Comparison of ENCODE assay signal across 20 cellular contexts in genomic region chr6:36125575-36125974, GRCh38. TPM values are rescaled to one million over a fixed set of nuclear protein-coding genes. Genes with fewer than 3 reads are reported as not detected.
DNase-seq lines count a peak whose midpoint lies in the region; ATAC-seq, FAIRE-seq and TF ChIP-seq lines count a peak whose summit lies in the region.
"Had no signal": no experiment of that assay in that cellular context is flagged by ENCODE, and none has a peak within 500 bp of the region (broad histone marks: within the 10 kb centered on the region; RNA-seq: fewer than 3 reads in every experiment).

No MANE protein-coding gene starts in this region.

- no peaks in the 10 kb centered on the region for H3K9me3 Mint-ChIP-seq in CD8-positive, alpha-beta T cell
- no peaks in the 10 kb centered on the region for H3K9me3 Mint-ChIP-seq in effector memory CD8-positive, alpha-beta T cell
- no peaks in the 10 kb centered on the region for H3K9me3 Mint-ChIP-seq in natural killer cell

- H3K4me3 ChIP-seq in BLaER1 treated with 17β-estradiol and CSF1 and Interleukin-3, amounts not matched to agents 10 nM and 100 nM, result no peak overlapping the region
- no peak overlapping the region for H3K4me3 ChIP-seq in CD8-positive, alpha-beta T cell (ENCODE audit: low read depth, low read length)
- H3K4me3 ChIP-seq in esophagus muscularis mucosa, result no peak overlapping the region
- H3K4me3 ChIP-seq in foreskin fibroblast (ENCODE audit: low read depth in 1 of 2, low read length in 2 of 2), result no peak overlapping the region
- H3K4me3 ChIP-seq: GM23338 had no signal

- no peaks in the 10 kb centered on the region for H4K20me1 ChIP-seq in BLaER1 treated with 17β-estradiol and CSF1 and Interleukin-3, amounts not matched to agents 10 nM and 100 nM

- 77% methylated on average over 7 of the region's 8 CpGs for WGBS in esophagus muscularis mucosa

- no peak for TF ChIP-seq CTCF in CD8-positive, alpha-beta T cell (IDR thresholded peaks at IDR 0.05)
- no peak for TF ChIP-seq CTCF in natural killer cell (IDR thresholded peaks at IDR 0.05)
- TF ChIP-seq CTCF in esophagus muscularis mucosa (IDR thresholded peaks at IDR 0.05), result no peak
- TF ChIP-seq CTCF in foreskin fibroblast (IDR thresholded peaks at IDR 0.05; ENCODE audit: low read depth, low read length), result no peak
- TF ChIP-seq CTCF in D721Med (IDR thresholded peaks at IDR 0.05; ENCODE audit: insufficient read depth, missing control alignments), result no peak

- TF ChIP-seq POLR2A in erythroblast (IDR thresholded peaks at IDR 0.05; ENCODE audit: low read length) (no peak), esophagus muscularis mucosa (IDR thresholded peaks at IDR 0.05; ENCODE audit: low read depth) (no peak)

- ATAC-seq in CD8-positive, alpha-beta T cell, result no peak
- ATAC-seq in effector memory CD8-positive, alpha-beta T cell (replicated peaks), result no peak
- ATAC-seq in natural killer cell, result no peak
- ATAC-seq: GM23338 had no signal

- no peaks in the 10 kb centered on the region for H3K36me3 ChIP-seq in BLaER1 treated with 17β-estradiol and CSF1 and Interleukin-3, amounts not matched to agents 10 nM and 100 nM
- no peaks in the 10 kb centered on the region for H3K36me3 ChIP-seq in CD8-positive, alpha-beta T cell (ENCODE audit: insufficient read depth, low read length)
- H3K36me3 ChIP-seq in esophagus muscularis mucosa, result no peaks in the 10 kb centered on the region

- peaks cover 88 to 94% (median 92%) of the 10 kb centered on the region in 10 experiments for H3K4me1 ChIP-seq in BLaER1 treated with 17β-estradiol and CSF1 and Interleukin-3, amounts not matched to agents 10 nM and 100 nM
- peaks cover 71% of the 10 kb centered on the region for H3K4me1 ChIP-seq in CD8-positive, alpha-beta T cell (ENCODE audit: insufficient read depth, low read length)
- H3K4me1 ChIP-seq in esophagus muscularis mucosa, result peaks cover 22 to 36% (median 36%) of the 10 kb centered on the region in 4 donors

- no peak for TF ChIP-seq EP300 in esophagus muscularis mucosa (IDR thresholded peaks at IDR 0.05)

- H3K9ac ChIP-seq in BLaER1 treated with 17β-estradiol and CSF1 and Interleukin-3, amounts not matched to agents 10 nM and 100 nM, result peak overlapping the region in 1 of 11 experiments; percentile 73; a peak in 1 of 22 replicates
- H3K9ac ChIP-seq: KMS-11, SK-N-SH had no signal

- H3K27me3 Mint-ChIP-seq in CD8-positive, alpha-beta T cell (ENCODE audit: low read depth), result no peaks in the 10 kb centered on the region
- H3K27me3 Mint-ChIP-seq in effector memory CD8-positive, alpha-beta T cell, result no peaks in the 10 kb centered on the region
- no peaks in the 10 kb centered on the region for H3K27me3 Mint-ChIP-seq in natural killer cell (ENCODE audit: low read depth in 2 of 2)

- intact Hi-C loops in CD8-positive, alpha-beta T cell (cut with DNase I, micrococcal nuclease), result loop anchor here (5.0 to 10.0 kb wide), 2 partner anchors 317 to 469 kb away; partner anchors contain the start of genes SRSF3 (in 2 of the 2), KCTD20 (in 1 of the 2) and PXT1 (in 1 of the 2)
- intact Hi-C loops in natural killer cell (cut with micrococcal nuclease) (no loop called here), esophagus muscularis mucosa (cut with DNase I) (loop anchor here (10.0 kb wide), 1 partner anchor 229 kb away; no protein-coding TSS in a partner anchor)

- no peaks in the 10 kb centered on the region for H3K9me3 ChIP-seq in BLaER1 treated with 17β-estradiol and CSF1 and Interleukin-3, amounts not matched to agents 10 nM and 100 nM (replicated peaks in 1 of 11)
- H3K9me3 ChIP-seq in CD8-positive, alpha-beta T cell (ENCODE audit: low read length), result no peaks in the 10 kb centered on the region
- H3K9me3 ChIP-seq in esophagus muscularis mucosa, result no peaks in the 10 kb centered on the region
- H3K9me3 ChIP-seq: SK-N-SH had no signal

- H3K4me2 ChIP-seq in BLaER1 treated with 17β-estradiol and CSF1 and Interleukin-3, amounts not matched to agents 10 nM and 100 nM, result peak overlapping the region in 7 of 11 experiments; percentile 34 to 100 (median 91); a peak in 10 of 22 replicates
- H3K4me2 ChIP-seq: GM23338, KMS-11, SK-N-SH had no signal

- peak overlapping the region in 7 of 11 experiments; percentile 9 to 88 (median 76); a peak in 7 of 22 replicates for H3K27ac ChIP-seq in BLaER1 treated with 17β-estradiol and CSF1 and Interleukin-3, amounts not matched to agents 10 nM and 100 nM
- H3K27ac ChIP-seq in CD8-positive, alpha-beta T cell (ENCODE audit: low read depth, low read length), result no peak overlapping the region
- H3K27ac ChIP-seq in esophagus muscularis mucosa (replicated peaks in 1 of 4), result no peak overlapping the region
- H3K27ac ChIP-seq: KMS-11 had no signal

- no peaks in the 10 kb centered on the region for H3K27me3 ChIP-seq in BLaER1 treated with 17β-estradiol and CSF1 and Interleukin-3, amounts not matched to agents 10 nM and 100 nM
- no peaks in the 10 kb centered on the region for H3K27me3 ChIP-seq in CD8-positive, alpha-beta T cell (ENCODE audit: insufficient read depth, low read length)
- H3K27me3 ChIP-seq in esophagus muscularis mucosa, result peaks cover 0 to 41% (median 3%) of the 10 kb centered on the region in 4 donors

- FAIRE-seq in D721Med (lab: Jason Lieb, UNC), result no peak
- FAIRE-seq: GM19239 had no signal

- POLR2A ChIA-PET in CD8-positive, alpha-beta T cell (lab: Charles Lee), result no interaction called here

- no peaks in the 10 kb centered on the region for H3K36me3 Mint-ChIP-seq in CD8-positive, alpha-beta T cell
- peaks cover 3% of the 10 kb centered on the region for H3K36me3 Mint-ChIP-seq in effector memory CD8-positive, alpha-beta T cell (ENCODE audit: insufficient read depth)
- H3K36me3 Mint-ChIP-seq in natural killer cell, result no peaks in the 10 kb centered on the region

- peaks cover 74% of the 10 kb centered on the region for H3K4me1 Mint-ChIP-seq in CD8-positive, alpha-beta T cell (ENCODE audit: low read depth)
- H3K4me1 Mint-ChIP-seq in effector memory CD8-positive, alpha-beta T cell (ENCODE audit: low read depth in 2 of 2), result peaks cover 54% of the 10 kb centered on the region in 2 donors
- H3K4me1 Mint-ChIP-seq in natural killer cell, result peaks cover 53 to 90% of the 10 kb centered on the region in 2 donors

- peak overlapping the region; percentile 49 for H3K27ac Mint-ChIP-seq in CD8-positive, alpha-beta T cell
- H3K27ac Mint-ChIP-seq in effector memory CD8-positive, alpha-beta T cell, result peak overlapping the region; percentile 11 to 96
- peak overlapping the region; percentile 33 to 68 for H3K27ac Mint-ChIP-seq in natural killer cell
- H3K27ac Mint-ChIP-seq: GM23338 had no signal

- H3K4me3 Mint-ChIP-seq in CD8-positive, alpha-beta T cell, result no peak overlapping the region
- H3K4me3 Mint-ChIP-seq in effector memory CD8-positive, alpha-beta T cell, result no peak overlapping the region
- H3K4me3 Mint-ChIP-seq in natural killer cell, result no peak overlapping the region
- H3K4me3 Mint-ChIP-seq: GM23338 had no signal

- CTCF ChIA-PET in CD8-positive, alpha-beta T cell (lab: Charles Lee), result interaction anchor here (0.7 to 7.9 kb wide), 7 partner anchors 9 to 233 kb away, joined by 3 to 88 read pairs (median 3); no protein-coding TSS in a partner anchor

- DNase-seq in CD8-positive, alpha-beta T cell, result no peak
- no peak for DNase-seq in effector memory CD8-positive, alpha-beta T cell
- DNase-seq in natural killer cell, result no peak
- no peak for DNase-seq in erythroblast (lab: John Stamatoyannopoulos, UW)
- DNase-seq in esophagus muscularis mucosa (ENCODE audit: extremely low spot score), result no peak
- DNase-seq in foreskin fibroblast, result no peak
- DNase-seq in D721Med (ENCODE audit: insufficient read length, low spot score), result no peak
- DNase-seq: C1 segment of cervical spinal cord, GF-D8, NCI-H1417 treated with DMSO at 0.1 percent for 48 hours, NCI-H1930, NCI-H226, NCI-H82, RPMI8226, SHP77 treated with DMSO at 0.1 percent for 48 hours, SK-N-SH had no signal

RNA-seq across cellular contexts. Expression of gene MAPK13, which starts 4.7 kb away (rescaled TPM):
- 10 to 100 TPM; 43.2 to 45.1 TPM for total RNA-seq in CD8-positive, alpha-beta T cell
- total RNA-seq in natural killer cell (10 to 100 TPM; 39.4 to 52.1 (median 49.9) TPM), esophagus muscularis mucosa (1 to 10 TPM; 2.1 to 5.0 (median 4.5) TPM)

Comparison
In these comparisons a context has a peak if more than half of its experiments do, and no peak if none do; other contexts are left out.
1. H3K27ac ChIP-seq: peak in BLaER1 treated with 17β-estradiol and CSF1 and Interleukin-3, amounts not matched to agents 10 nM and 100 nM (7 of 11); none in CD8-positive, alpha-beta T cell (single experiment) and esophagus muscularis mucosa (0 of 4).
2. RNA of gene MAPK13, which starts 4.7 kb away (total RNA-seq): 39.4 to 52.1 TPM in natural killer cell and 43.2 to 45.1 TPM in CD8-positive, alpha-beta T cell; 2.1 to 5.0 TPM in esophagus muscularis mucosa; every median in the first group is over 4 times any median in the second.
3. Peak in every context shown above with its lines, with median percentiles within 50 percentile points of each other: H3K27ac Mint-ChIP-seq.